2 cellular contexts compared by ENCODE assay signal in the genomic region with DNA sequence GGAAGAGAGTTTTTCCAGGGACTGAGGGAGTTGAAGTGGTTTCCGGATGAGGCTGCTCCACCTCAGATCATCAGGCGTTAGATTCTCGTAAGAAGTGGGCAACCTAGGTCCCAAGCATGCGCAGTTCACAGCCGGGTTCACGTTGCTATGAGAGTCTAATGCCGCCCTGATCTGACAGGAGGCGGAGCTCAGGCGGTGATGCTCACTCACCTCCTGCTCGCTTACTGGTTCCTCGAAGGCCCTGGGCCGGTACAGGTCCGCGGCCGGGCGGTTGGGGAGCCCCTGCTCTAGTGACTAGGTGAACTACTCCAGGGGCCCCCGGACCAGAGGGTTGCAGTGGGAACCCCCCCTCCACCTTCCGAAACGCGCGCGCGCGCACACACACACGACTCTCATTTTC.
TF ChIP-seq lines count a peak whose summit lies in the region.

No MANE protein-coding gene starts in this region.

TF ChIP-seq in SK-N-SH, 30 proteins besides CTCF, POLR2A, EP300 and RAD21 (continued from another document):
- TF ChIP-seq MEF2A (IDR thresholded peaks at IDR 0.05; ENCODE audit: borderline replicate concordance, low read depth) = no peak
- TF ChIP-seq ELF1 (IDR thresholded peaks at IDR 0.05) = no peak
- TF ChIP-seq FOXM1 (IDR thresholded peaks at IDR 0.05; ENCODE audit: low read depth) = no peak
- TF ChIP-seq GABPA (IDR thresholded peaks at IDR 0.05; ENCODE audit: low read depth) = no peak
- TF ChIP-seq POLR2AphosphoS5 (IDR thresholded peaks at IDR 0.05; ENCODE audit: low read depth, low read length) = no peak
- TF ChIP-seq, protein P1, sequence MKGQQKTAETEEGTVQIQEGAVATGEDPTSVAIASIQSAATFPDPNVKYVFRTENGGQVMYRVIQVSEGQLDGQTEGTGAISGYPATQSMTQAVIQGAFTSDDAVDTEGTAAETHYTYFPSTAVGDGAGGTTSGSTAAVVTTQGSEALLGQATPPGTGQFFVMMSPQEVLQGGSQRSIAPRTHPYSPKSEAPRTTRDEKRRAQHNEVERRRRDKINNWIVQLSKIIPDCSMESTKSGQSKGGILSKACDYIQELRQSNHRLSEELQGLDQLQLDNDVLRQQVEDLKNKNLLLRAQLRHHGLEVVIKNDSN (IDR thresholded peaks at IDR 0.05; ENCODE audit: borderline replicate concordance, low read depth) = no peak
- TF ChIP-seq, protein P2, sequence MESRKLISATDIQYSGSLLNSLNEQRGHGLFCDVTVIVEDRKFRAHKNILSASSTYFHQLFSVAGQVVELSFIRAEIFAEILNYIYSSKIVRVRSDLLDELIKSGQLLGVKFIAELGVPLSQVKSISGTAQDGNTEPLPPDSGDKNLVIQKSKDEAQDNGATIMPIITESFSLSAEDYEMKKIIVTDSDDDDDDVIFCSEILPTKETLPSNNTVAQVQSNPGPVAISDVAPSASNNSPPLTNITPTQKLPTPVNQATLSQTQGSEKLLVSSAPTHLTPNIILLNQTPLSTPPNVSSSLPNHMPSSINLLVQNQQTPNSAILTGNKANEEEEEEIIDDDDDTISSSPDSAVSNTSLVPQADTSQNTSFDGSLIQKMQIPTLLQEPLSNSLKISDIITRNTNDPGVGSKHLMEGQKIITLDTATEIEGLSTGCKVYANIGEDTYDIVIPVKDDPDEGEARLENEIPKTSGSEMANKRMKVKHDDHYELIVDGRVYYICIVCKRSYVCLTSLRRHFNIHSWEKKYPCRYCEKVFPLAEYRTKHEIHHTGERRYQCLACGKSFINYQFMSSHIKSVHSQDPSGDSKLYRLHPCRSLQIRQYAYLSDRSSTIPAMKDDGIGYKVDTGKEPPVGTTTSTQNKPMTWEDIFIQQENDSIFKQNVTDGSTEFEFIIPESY (IDR thresholded peaks at IDR 0.05; ENCODE audit: borderline replicate concordance, low read depth) = no peak
- no peak for TF ChIP-seq EZH2phosphoT487 (IDR thresholded peaks at IDR 0.05; ENCODE audit: borderline replicate concordance, low read depth)
- no peak for TF ChIP-seq SIN3A (IDR thresholded peaks at IDR 0.05; ENCODE audit: borderline replicate concordance, low read depth, low read length)
- no peak for TF ChIP-seq JUND (IDR thresholded peaks at IDR 0.05)
- TF ChIP-seq, protein P3, sequence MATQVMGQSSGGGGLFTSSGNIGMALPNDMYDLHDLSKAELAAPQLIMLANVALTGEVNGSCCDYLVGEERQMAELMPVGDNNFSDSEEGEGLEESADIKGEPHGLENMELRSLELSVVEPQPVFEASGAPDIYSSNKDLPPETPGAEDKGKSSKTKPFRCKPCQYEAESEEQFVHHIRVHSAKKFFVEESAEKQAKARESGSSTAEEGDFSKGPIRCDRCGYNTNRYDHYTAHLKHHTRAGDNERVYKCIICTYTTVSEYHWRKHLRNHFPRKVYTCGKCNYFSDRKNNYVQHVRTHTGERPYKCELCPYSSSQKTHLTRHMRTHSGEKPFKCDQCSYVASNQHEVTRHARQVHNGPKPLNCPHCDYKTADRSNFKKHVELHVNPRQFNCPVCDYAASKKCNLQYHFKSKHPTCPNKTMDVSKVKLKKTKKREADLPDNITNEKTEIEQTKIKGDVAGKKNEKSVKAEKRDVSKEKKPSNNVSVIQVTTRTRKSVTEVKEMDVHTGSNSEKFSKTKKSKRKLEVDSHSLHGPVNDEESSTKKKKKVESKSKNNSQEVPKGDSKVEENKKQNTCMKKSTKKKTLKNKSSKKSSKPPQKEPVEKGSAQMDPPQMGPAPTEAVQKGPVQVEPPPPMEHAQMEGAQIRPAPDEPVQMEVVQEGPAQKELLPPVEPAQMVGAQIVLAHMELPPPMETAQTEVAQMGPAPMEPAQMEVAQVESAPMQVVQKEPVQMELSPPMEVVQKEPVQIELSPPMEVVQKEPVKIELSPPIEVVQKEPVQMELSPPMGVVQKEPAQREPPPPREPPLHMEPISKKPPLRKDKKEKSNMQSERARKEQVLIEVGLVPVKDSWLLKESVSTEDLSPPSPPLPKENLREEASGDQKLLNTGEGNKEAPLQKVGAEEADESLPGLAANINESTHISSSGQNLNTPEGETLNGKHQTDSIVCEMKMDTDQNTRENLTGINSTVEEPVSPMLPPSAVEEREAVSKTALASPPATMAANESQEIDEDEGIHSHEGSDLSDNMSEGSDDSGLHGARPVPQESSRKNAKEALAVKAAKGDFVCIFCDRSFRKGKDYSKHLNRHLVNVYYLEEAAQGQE (IDR thresholded peaks at IDR 0.05; ENCODE audit: low read depth, low read length) = no peak

TF ChIP-seq in SK-N-SH treated with all-trans-retinoic acid at 6 μM for 48 hours, 23 proteins besides CTCF, POLR2A, EP300 and RAD21 (continued from another document):
- TF ChIP-seq, protein P4, sequence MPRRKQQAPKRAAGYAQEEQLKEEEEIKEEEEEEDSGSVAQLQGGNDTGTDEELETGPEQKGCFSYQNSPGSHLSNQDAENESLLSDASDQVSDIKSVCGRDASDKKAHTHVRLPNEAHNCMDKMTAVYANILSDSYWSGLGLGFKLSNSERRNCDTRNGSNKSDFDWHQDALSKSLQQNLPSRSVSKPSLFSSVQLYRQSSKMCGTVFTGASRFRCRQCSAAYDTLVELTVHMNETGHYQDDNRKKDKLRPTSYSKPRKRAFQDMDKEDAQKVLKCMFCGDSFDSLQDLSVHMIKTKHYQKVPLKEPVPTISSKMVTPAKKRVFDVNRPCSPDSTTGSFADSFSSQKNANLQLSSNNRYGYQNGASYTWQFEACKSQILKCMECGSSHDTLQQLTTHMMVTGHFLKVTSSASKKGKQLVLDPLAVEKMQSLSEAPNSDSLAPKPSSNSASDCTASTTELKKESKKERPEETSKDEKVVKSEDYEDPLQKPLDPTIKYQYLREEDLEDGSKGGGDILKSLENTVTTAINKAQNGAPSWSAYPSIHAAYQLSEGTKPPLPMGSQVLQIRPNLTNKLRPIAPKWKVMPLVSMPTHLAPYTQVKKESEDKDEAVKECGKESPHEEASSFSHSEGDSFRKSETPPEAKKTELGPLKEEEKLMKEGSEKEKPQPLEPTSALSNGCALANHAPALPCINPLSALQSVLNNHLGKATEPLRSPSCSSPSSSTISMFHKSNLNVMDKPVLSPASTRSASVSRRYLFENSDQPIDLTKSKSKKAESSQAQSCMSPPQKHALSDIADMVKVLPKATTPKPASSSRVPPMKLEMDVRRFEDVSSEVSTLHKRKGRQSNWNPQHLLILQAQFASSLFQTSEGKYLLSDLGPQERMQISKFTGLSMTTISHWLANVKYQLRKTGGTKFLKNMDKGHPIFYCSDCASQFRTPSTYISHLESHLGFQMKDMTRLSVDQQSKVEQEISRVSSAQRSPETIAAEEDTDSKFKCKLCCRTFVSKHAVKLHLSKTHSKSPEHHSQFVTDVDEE (CRISPR knock-in tag; IDR thresholded peaks at IDR 0.05) = no peak
- no peak for TF ChIP-seq ESRRG (CRISPR knock-in tag; IDR thresholded peaks at IDR 0.05)
- TF ChIP-seq, protein P5, sequence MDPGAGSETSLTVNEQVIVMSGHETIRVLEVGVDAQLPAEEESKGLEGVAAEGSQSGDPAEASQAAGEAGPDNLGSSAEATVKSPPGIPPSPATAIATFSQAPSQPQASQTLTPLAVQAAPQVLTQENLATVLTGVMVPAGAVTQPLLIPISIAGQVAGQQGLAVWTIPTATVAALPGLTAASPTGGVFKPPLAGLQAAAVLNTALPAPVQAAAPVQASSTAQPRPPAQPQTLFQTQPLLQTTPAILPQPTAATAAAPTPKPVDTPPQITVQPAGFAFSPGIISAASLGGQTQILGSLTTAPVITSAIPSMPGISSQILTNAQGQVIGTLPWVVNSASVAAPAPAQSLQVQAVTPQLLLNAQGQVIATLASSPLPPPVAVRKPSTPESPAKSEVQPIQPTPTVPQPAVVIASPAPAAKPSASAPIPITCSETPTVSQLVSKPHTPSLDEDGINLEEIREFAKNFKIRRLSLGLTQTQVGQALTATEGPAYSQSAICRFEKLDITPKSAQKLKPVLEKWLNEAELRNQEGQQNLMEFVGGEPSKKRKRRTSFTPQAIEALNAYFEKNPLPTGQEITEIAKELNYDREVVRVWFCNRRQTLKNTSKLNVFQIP (CRISPR knock-in tag; IDR thresholded peaks at IDR 0.05; ENCODE audit: borderline replicate concordance, low read depth) = no peak
- TF ChIP-seq GLIS3 (CRISPR knock-in tag; IDR thresholded peaks at IDR 0.05) = no peak
- TF ChIP-seq ZNF565 (CRISPR knock-in tag; conservative IDR thresholded peaks at IDR 0.05; ENCODE audit: low read depth) = no peak
- TF ChIP-seq OSR1 (CRISPR knock-in tag; IDR thresholded peaks at IDR 0.05) = no peak
- TF ChIP-seq, protein P6, sequence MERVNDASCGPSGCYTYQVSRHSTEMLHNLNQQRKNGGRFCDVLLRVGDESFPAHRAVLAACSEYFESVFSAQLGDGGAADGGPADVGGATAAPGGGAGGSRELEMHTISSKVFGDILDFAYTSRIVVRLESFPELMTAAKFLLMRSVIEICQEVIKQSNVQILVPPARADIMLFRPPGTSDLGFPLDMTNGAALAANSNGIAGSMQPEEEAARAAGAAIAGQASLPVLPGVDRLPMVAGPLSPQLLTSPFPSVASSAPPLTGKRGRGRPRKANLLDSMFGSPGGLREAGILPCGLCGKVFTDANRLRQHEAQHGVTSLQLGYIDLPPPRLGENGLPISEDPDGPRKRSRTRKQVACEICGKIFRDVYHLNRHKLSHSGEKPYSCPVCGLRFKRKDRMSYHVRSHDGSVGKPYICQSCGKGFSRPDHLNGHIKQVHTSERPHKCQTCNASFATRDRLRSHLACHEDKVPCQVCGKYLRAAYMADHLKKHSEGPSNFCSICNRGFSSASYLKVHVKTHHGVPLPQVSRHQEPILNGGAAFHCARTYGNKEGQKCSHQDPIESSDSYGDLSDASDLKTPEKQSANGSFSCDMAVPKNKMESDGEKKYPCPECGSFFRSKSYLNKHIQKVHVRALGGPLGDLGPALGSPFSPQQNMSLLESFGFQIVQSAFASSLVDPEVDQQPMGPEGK (CRISPR knock-in tag; IDR thresholded peaks at IDR 0.05; ENCODE audit: borderline replicate concordance) = no peak
- TF ChIP-seq BACH2 (CRISPR knock-in tag; IDR thresholded peaks at IDR 0.05; ENCODE audit: borderline replicate concordance) = no peak
- no peak for TF ChIP-seq ZNF70 (CRISPR knock-in tag; IDR thresholded peaks at IDR 0.05)
- TF ChIP-seq, protein P7, sequence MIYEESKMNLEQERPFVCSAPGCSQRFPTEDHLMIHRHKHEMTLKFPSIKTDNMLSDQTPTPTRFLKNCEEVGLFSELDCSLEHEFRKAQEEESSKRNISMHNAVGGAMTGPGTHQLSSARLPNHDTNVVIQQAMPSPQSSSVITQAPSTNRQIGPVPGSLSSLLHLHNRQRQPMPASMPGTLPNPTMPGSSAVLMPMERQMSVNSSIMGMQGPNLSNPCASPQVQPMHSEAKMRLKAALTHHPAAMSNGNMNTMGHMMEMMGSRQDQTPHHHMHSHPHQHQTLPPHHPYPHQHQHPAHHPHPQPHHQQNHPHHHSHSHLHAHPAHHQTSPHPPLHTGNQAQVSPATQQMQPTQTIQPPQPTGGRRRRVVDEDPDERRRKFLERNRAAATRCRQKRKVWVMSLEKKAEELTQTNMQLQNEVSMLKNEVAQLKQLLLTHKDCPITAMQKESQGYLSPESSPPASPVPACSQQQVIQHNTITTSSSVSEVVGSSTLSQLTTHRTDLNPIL (CRISPR knock-in tag; IDR thresholded peaks at IDR 0.05; ENCODE audit: low read depth) = no peak
- no peak for TF ChIP-seq ZFP3 (CRISPR knock-in tag; IDR thresholded peaks at IDR 0.05)
- TF ChIP-seq TCF4 (CRISPR knock-in tag; IDR thresholded peaks at IDR 0.05; ENCODE audit: borderline replicate concordance) = no peak
TF ChIP-seq in SK-N-SH treated with all-trans-retinoic acid at 6 μM for 48 hours: peak in this region for 0.
